ENCODE assay signal across 8 cellular contexts in genomic region chr19:44796701-44797115, GRCh38. TPM values are rescaled to one million over a fixed set of nuclear protein-coding genes. Genes with fewer than 3 reads are reported as not detected.
A peak's percentile ranks its signal among the peaks of the same experiment; 100 is the strongest.
DNase-seq lines count a peak whose midpoint lies in the region; ATAC-seq and TF ChIP-seq lines count a peak whose summit lies in the region.

No MANE protein-coding gene starts in this region.

- peak overlapping the region; percentile 82 for H4K8ac ChIP-seq in trophoblast cell (ENCODE audit: low read depth, low read length)

- no peaks in the 10 kb centered on the region for H3K36me3 Mint-ChIP-seq in immature natural killer cell

- peak overlapping the region; percentile 27 for H2BK120ac ChIP-seq in trophoblast cell (ENCODE audit: insufficient read depth, low read length, poor library complexity)

- H4K91ac ChIP-seq in trophoblast cell (ENCODE audit: low read depth, low read length) = peak overlapping the region; percentile 38

- no peak for ATAC-seq in GM21447 (IDR thresholded peaks at IDR 0.05; ENCODE audit: unreplicated experiment)

- H3K4me3 ChIP-seq in OCI-LY7 (ENCODE audit: low read depth, low read length, poor library complexity, severe bottlenecking) = no peak overlapping the region
- H3K4me3 ChIP-seq in fibroblast of lung (replicated peaks in 1 of 4; ENCODE audit: control extremely low read depth in 1 of 4, insufficient read depth in 1 of 4, low read depth in 3 of 4, low read length in 4 of 4) = no peak overlapping the region
- no peak overlapping the region for H3K4me3 ChIP-seq in trophoblast cell (ENCODE audit: low read depth, low read length)
- no peak overlapping the region for H3K4me3 ChIP-seq in colonic mucosa

- DNase-seq in HT-29 (ENCODE audit: low spot score) = peak; percentile 80
- peak; percentile 24 for DNase-seq in OCI-LY7 (ENCODE audit: low spot score)
- peak in 1 of 2 donors; percentile 41 for DNase-seq in fibroblast of lung (ENCODE audit: low read depth in 2 of 2)
- DNase-seq in trophoblast cell = no peak
- no peak for DNase-seq in immature natural killer cell
- DNase-seq in NCI-H1436 (lab: John Stamatoyannopoulos, UW) = no peak
- no peak for DNase-seq in colonic mucosa

- peak overlapping the region; percentile 68 for H2BK12ac ChIP-seq in trophoblast cell (ENCODE audit: low read length)

- no peaks in the 10 kb centered on the region for H3K36me3 ChIP-seq in OCI-LY7 (ENCODE audit: insufficient read depth, low read length)
- H3K36me3 ChIP-seq in fibroblast of lung (ENCODE audit: control insufficient read depth, insufficient read depth, low read length) = no peaks in the 10 kb centered on the region
- no peaks in the 10 kb centered on the region for H3K36me3 ChIP-seq in trophoblast cell (ENCODE audit: control insufficient read depth in 1 of 2, insufficient read depth in 2 of 2, low read length in 2 of 2)
- peaks cover 4% of the 10 kb centered on the region for H3K36me3 ChIP-seq in colonic mucosa

- H3K4me1 ChIP-seq in OCI-LY7 (ENCODE audit: insufficient read depth, low read length, poor library complexity, severe bottlenecking) (peaks cover 26% of the 10 kb centered on the region), fibroblast of lung (ENCODE audit: control insufficient read depth, extremely low read depth, insufficient read depth, low read length) (no peaks in the 10 kb centered on the region), trophoblast cell (ENCODE audit: control insufficient read depth in 1 of 2, insufficient read depth in 2 of 2, low read length in 2 of 2) (peaks cover 4 to 10% of the 10 kb centered on the region in 2 experiments), colonic mucosa (no peaks in the 10 kb centered on the region)

- H3K4ac ChIP-seq in trophoblast cell (ENCODE audit: low read depth, low read length) = no peak overlapping the region

- H2BK5ac ChIP-seq in trophoblast cell (ENCODE audit: low read depth, low read length, poor library complexity) = no peak overlapping the region

- H3K23ac ChIP-seq in trophoblast cell (ENCODE audit: low read length) = no peak overlapping the region

- peak overlapping the region; percentile 72; the same call in 1 of the 2 replicates for H2AFZ ChIP-seq in OCI-LY7 (ENCODE audit: low read length)
- H2AFZ ChIP-seq in fibroblast of lung (ENCODE audit: low read length) = peak overlapping the region; percentile 75
- no peak overlapping the region for H2AFZ ChIP-seq in trophoblast cell (ENCODE audit: insufficient read depth, low read length, poor library complexity)

- no peak overlapping the region for H3K14ac ChIP-seq in trophoblast cell (ENCODE audit: low read length)

- H3K9me2 ChIP-seq in OCI-LY7 (ENCODE audit: insufficient read depth, low read length) = no peaks in the 10 kb centered on the region

- H3K27ac Mint-ChIP-seq in immature natural killer cell = no peak overlapping the region

- no peaks in the 10 kb centered on the region for H3K79me2 ChIP-seq in OCI-LY7 (ENCODE audit: insufficient read depth, low read depth, low read length)
- no peaks in the 10 kb centered on the region for H3K79me2 ChIP-seq in fibroblast of lung (ENCODE audit: control insufficient read depth, insufficient read depth, low read length)
- H3K79me2 ChIP-seq in trophoblast cell (ENCODE audit: control insufficient read depth, insufficient read depth, low read length, poor library complexity) = no peaks in the 10 kb centered on the region

- POLR2A ChIA-PET in OCI-LY7 (lab: Charles Lee) = interaction anchor here (0.6 kb wide), 1 partner anchor 133 kb away, joined by 5 read pairs; no protein-coding TSS in a partner anchor

- H3K9ac ChIP-seq in fibroblast of lung (ENCODE audit: insufficient read depth, low read length) (no peak overlapping the region), trophoblast cell (ENCODE audit: low read length) (no peak overlapping the region), colonic mucosa (ENCODE audit: low read depth in 2 of 2, low read length in 2 of 2) (no peak overlapping the region)

- H3K27ac ChIP-seq in OCI-LY7 (ENCODE audit: low read depth, low read length, poor library complexity, severe bottlenecking) (peak overlapping the region; percentile 10), fibroblast of lung (ENCODE audit: insufficient read depth, low read length) (no peak overlapping the region), trophoblast cell (ENCODE audit: low read depth, low read length) (peak overlapping the region; percentile 29), colonic mucosa (no peak overlapping the region)

- no peak overlapping the region for H4K12ac ChIP-seq in trophoblast cell (ENCODE audit: low read depth, low read length)

- H4K20me1 ChIP-seq in OCI-LY7 (ENCODE audit: insufficient read depth, low read length) (no peaks in the 10 kb centered on the region), fibroblast of lung (ENCODE audit: control insufficient read depth, extremely low read depth, insufficient read depth, low read length) (no peaks in the 10 kb centered on the region)

- no peaks in the 10 kb centered on the region for H3K27me3 ChIP-seq in fibroblast of lung (ENCODE audit: control insufficient read depth, insufficient read depth, low read length)
- H3K27me3 ChIP-seq in trophoblast cell (ENCODE audit: insufficient read depth, low read length) = no peaks in the 10 kb centered on the region
- no peaks in the 10 kb centered on the region for H3K27me3 ChIP-seq in colonic mucosa

- no peaks in the 10 kb centered on the region for H3K9me3 ChIP-seq in OCI-LY7 (ENCODE audit: low read length)
- H3K9me3 ChIP-seq in fibroblast of lung (ENCODE audit: control insufficient read depth, insufficient read depth, low read depth, low read length) = no peaks in the 10 kb centered on the region
- H3K9me3 ChIP-seq in trophoblast cell (ENCODE audit: insufficient read depth, low read depth, low read length) = no peaks in the 10 kb centered on the region
- no peaks in the 10 kb centered on the region for H3K9me3 ChIP-seq in colonic mucosa

- H3K9me3 Mint-ChIP-seq in immature natural killer cell = no peaks in the 10 kb centered on the region

- TF ChIP-seq CTCF in OCI-LY7 (conservative IDR thresholded peaks at IDR 0.05; ENCODE audit: low read length) (no peak), fibroblast of lung (conservative IDR thresholded peaks at IDR 0.05 in 1 of 2, IDR thresholded peaks at IDR 0.05 in 1 of 2; ENCODE audit: low read depth in 1 of 2, low read length in 2 of 2) (no peak), colonic mucosa (IDR thresholded peaks at IDR 0.05) (no peak)

- no peaks in the 10 kb centered on the region for H3K79me1 ChIP-seq in trophoblast cell (ENCODE audit: low read length)

- peak overlapping the region; percentile 1; the same call in 1 of the 2 replicates for H3K4me2 ChIP-seq in OCI-LY7 (ENCODE audit: low read length)
- H3K4me2 ChIP-seq in fibroblast of lung (ENCODE audit: extremely low read depth, insufficient read depth, low read length) = no peak overlapping the region
- peak overlapping the region; percentile 22 for H3K4me2 ChIP-seq in trophoblast cell (ENCODE audit: low read length)

- H3K4me3 Mint-ChIP-seq in immature natural killer cell = no peak overlapping the region

- WGBS in trophoblast cell (ENCODE audit: extremely low coverage, insufficient coverage, insufficient read length) = no CpG with 5 or more reads among the region's 12 CpGs

- peaks cover 2 to 4% (median 2%) of the 10 kb centered on the region in 3 donors for H3K27me3 Mint-ChIP-seq in immature natural killer cell (ENCODE audit: low read depth in 3 of 3)

- intact Hi-C loops in OCI-LY7 (cut with micrococcal nuclease; ENCODE audit: unreplicated experiment) = no loop called here
- intact Hi-C loops in colonic mucosa (cut with DNase I) = no loop called here

- H3K4me1 Mint-ChIP-seq in immature natural killer cell = peaks cover 0 to 2% of the 10 kb centered on the region in 2 donors

- H2AK5ac ChIP-seq in trophoblast cell (ENCODE audit: low read length) = no peak overlapping the region

- CTCF ChIA-PET in OCI-LY7 (lab: Charles Lee; ENCODE audit: unreplicated experiment) = no interaction called here

- no TSS peak for BruUV-seq in OCI-LY7 (replicated peaks; lab: Mats Ljungman, UMichigan)

- H3K18ac ChIP-seq in trophoblast cell (ENCODE audit: low read length) = no peak overlapping the region

RNA-seq across cellular contexts. Expression of gene BCAM, which starts 12.2 kb away (rescaled TPM):
- total RNA-seq in HT-29 (2014; rRNA removed; shearing (Covaris generic)) = 150 and 201 TPM in 2 replicates
- not detected in 2 replicates for total RNA-seq in OCI-LY7 (2014; rRNA removed; shearing (Covaris generic))
- not detected in 2 replicates for total RNA-seq in OCI-LY7 (2022)
- 20.3 and 29.0 TPM in 2 replicates for total RNA-seq in fibroblast of lung
- polyA plus RNA-seq in fibroblast of lung = 7.2 and 12.2 TPM in 2 replicates
- polyA plus RNA-seq in fibroblast of lung (2012) = 23.8 and 36.0 TPM in 2 replicates
- polyA minus RNA-seq in fibroblast of lung (ENCODE audit: low replicate concordance) = 8.9 and 25.1 TPM in 2 replicates
- polyA plus RNA-seq in trophoblast cell (2013) = 33.0 and 36.2 TPM in 2 replicates
- not detected for polyA plus RNA-seq in immature natural killer cell
- total RNA-seq in colonic mucosa = 10 to 100 TPM; 15.1 to 20.7 TPM

RNA-seq across cellular contexts. Expression of gene CBLC, which starts 19.0 kb away (rescaled TPM):
- total RNA-seq in HT-29 (2014; rRNA removed; shearing (Covaris generic)) = 79.7 and 93.2 TPM in 2 replicates
- not detected in 2 replicates for total RNA-seq in OCI-LY7 (2014; rRNA removed; shearing (Covaris generic))
- not detected in 2 replicates for total RNA-seq in OCI-LY7 (2022)
- total RNA-seq in fibroblast of lung = under 0.01 and 0.33 TPM in 2 replicates
- polyA plus RNA-seq in fibroblast of lung = 0.06 TPM in 1 of 2 replicates, not detected in the other
- not detected in 2 replicates for polyA plus RNA-seq in fibroblast of lung (2012)
- polyA minus RNA-seq in fibroblast of lung (ENCODE audit: low replicate concordance) = not detected in 2 replicates
- 1.4 and 1.7 TPM in 2 replicates for polyA plus RNA-seq in trophoblast cell (2013)
- polyA plus RNA-seq in immature natural killer cell = not detected
- 10 to 100 TPM; 65.6 to 78.0 TPM for total RNA-seq in colonic mucosa

RNA-seq across cellular contexts. Expression of gene BCL3, which starts 48.2 kb away (rescaled TPM):
- total RNA-seq in HT-29 (2014; rRNA removed; shearing (Covaris generic)) = 39.1 and 50.6 TPM in 2 replicates
- 5.8 and 10.2 TPM in 2 replicates for total RNA-seq in OCI-LY7 (2014; rRNA removed; shearing (Covaris generic))
- total RNA-seq in OCI-LY7 (2022) (18.6 and 22.9 TPM in 2 replicates), fibroblast of lung (10.8 and 20.6 TPM in 2 replicates), colonic mucosa (10 to 100 TPM; 76.4 to 99.5 TPM)
- polyA plus RNA-seq in fibroblast of lung (6.8 and 10.7 TPM in 2 replicates), immature natural killer cell (10 to 100 TPM in 2 of 3 donors, 1 to 10 TPM in 1; 5.6 to 10.2 (median 10.2) TPM)
- 50.8 and 53.1 TPM in 2 replicates for polyA plus RNA-seq in fibroblast of lung (2012)
- 37.8 and 45.9 TPM in 2 replicates for polyA minus RNA-seq in fibroblast of lung (ENCODE audit: low replicate concordance)
- polyA plus RNA-seq in trophoblast cell (2013) = 1.7 and 2.0 TPM in 2 replicates

RNA-seq across cellular contexts. Expression of gene NECTIN2, which starts 49.4 kb away (rescaled TPM):
- total RNA-seq in HT-29 (2014; rRNA removed; shearing (Covaris generic)) = 603 and 664 TPM in 2 replicates
- total RNA-seq in OCI-LY7 (2014; rRNA removed; shearing (Covaris generic)) = not detected in 2 replicates
- total RNA-seq in OCI-LY7 (2022) (not detected in 2 replicates), fibroblast of lung (50.3 and 70.7 TPM in 2 replicates), colonic mucosa (100 to 1,000 TPM; 115 to 121 TPM)
- polyA plus RNA-seq in fibroblast of lung (59.4 and 77.4 TPM in 2 replicates), immature natural killer cell (under 1 TPM in 2 of 3 donors, not detected in 1; 0.09 to 0.34 TPM)
- 99.9 and 115 TPM in 2 replicates for polyA plus RNA-seq in fibroblast of lung (2012)
- polyA minus RNA-seq in fibroblast of lung (ENCODE audit: low replicate concordance) = 248 and 327 TPM in 2 replicates
- polyA plus RNA-seq in trophoblast cell (2013) = 281 and 282 TPM in 2 replicates

Comparison
In these comparisons a context has a peak if more than half of its experiments do, and no peak if none do; other contexts are left out.
1. DNase-seq: peak in HT-29 (single experiment) and OCI-LY7 (single experiment); none in trophoblast cell (0 of 2), immature natural killer cell (0 of 3), NCI-H1436 (single experiment) and colonic mucosa (single experiment).
2. H3K27ac ChIP-seq: peak in OCI-LY7 (single experiment) and trophoblast cell (single experiment); none in fibroblast of lung (single experiment) and colonic mucosa (single experiment).
3. RNA of gene BCAM, which starts 12.2 kb away (total RNA-seq): 150 to 201 TPM in HT-29, 15.1 to 20.7 TPM in colonic mucosa and 20.3 to 29.0 TPM in fibroblast of lung; not detected in OCI-LY7; every median in the first group is over 10 times any median in the second.
4. RNA of gene CBLC, which starts 19.0 kb away (total RNA-seq): 79.7 to 93.2 TPM in HT-29 and 65.6 to 78.0 TPM in colonic mucosa; under 0.01 to 0.33 TPM in fibroblast of lung and not detected in OCI-LY7; every median in the first group is over 10 times any median in the second.